In the genomic region with DNA sequence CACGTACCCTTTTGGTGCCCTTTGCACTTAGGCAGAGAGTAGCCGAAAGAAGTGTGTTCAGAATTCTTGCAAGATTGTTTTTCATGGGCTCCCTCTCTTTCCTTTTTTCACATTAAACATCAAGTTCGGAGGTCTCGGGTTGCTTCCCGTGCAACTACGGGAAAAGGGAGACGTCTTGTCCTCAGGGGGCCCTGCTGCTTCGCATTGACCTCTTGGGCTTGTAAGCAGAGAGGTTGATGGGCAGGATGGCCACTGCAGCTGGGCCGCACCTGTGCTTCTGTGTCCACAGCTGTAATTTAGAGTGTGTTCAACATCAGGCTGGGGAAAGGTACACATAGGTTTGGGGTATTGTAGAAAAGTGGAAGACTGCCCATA, we compare ENCODE assay signal across 1 cellular context.
TF ChIP-seq lines count a peak whose summit lies in the region.

No MANE protein-coding gene starts in this region.

TF ChIP-seq in K562, 482 proteins besides CTCF, POLR2A, EP300 and RAD21 (continued from another document):
- TF ChIP-seq FIP1L1 (IDR thresholded peaks at IDR 0.05; ENCODE audit: low read depth, low read length, poor library complexity, severe bottlenecking) (no peak), HSF4 (CRISPR knock-in tag; IDR thresholded peaks at IDR 0.05; ENCODE audit: borderline replicate concordance) (no peak), CBX8 (IDR thresholded peaks at IDR 0.05; ENCODE audit: borderline replicate concordance, extremely low read depth, low read depth, low read length, poor library complexity, severe bottlenecking) (no peak), RBBP5 (IDR thresholded peaks at IDR 0.05; ENCODE audit: borderline replicate concordance, insufficient read depth, low read length, poor library complexity, severe bottlenecking) (no peak), ZNF24 (IDR thresholded peaks at IDR 0.05) (no peak), SMAD4 (CRISPR knock-in tag; conservative IDR thresholded peaks at IDR 0.05) (no peak), DNMT1 (IDR thresholded peaks at IDR 0.05) (no peak), ZKSCAN1 (IDR thresholded peaks at IDR 0.05; ENCODE audit: low read depth, low read length) (no peak), FOXJ2 (tag; IDR thresholded peaks at IDR 0.05) (no peak)
